ENCODE assay signal across 8 cellular contexts in the genomic region with DNA sequence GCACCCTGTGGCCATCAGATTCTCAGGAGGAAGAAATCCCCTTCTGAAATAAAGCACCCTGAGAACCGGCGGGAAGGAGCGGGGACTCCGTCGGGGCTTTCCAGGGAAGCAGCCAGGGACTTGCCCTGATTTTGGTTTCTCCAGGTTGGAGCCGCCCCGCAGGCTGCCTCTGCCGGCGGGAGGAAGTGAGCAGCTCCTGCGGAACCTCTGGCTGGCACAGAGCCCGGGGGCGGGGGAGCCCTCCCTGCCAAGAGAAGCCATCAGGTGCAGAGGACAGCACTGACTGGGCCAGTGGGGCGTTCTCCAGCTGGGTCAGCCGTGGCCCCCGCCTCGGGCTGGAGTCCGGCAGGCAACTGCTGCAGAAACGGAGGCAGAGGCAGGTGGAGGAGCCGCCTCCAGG. TPM values are rescaled to one million over a fixed set of nuclear protein-coding genes. Genes with fewer than 3 reads are reported as not detected.
A peak's percentile ranks its signal among the peaks of the same experiment; 100 is the strongest.
DNase-seq lines count a peak whose midpoint lies in the region; ATAC-seq and TF ChIP-seq lines count a peak whose summit lies in the region.
"Not testable (repeated sequence)": the region's sequence is repeated elsewhere in the genome, so short reads cannot be mapped to it uniquely, and the experiment has no call there.

No MANE protein-coding gene starts in this region.

- TF ChIP-seq EP300 in upper lobe of left lung (IDR thresholded peaks at IDR 0.05) = not testable (repeated sequence)

- TF ChIP-seq CTCF in GM23338 (conservative IDR thresholded peaks at IDR 0.05; ENCODE audit: low read depth in 2 of 2); foreskin keratinocyte (conservative IDR thresholded peaks at IDR 0.05); right lobe of liver (IDR thresholded peaks at IDR 0.05); omental fat pad (IDR thresholded peaks at IDR 0.05); upper lobe of left lung (IDR thresholded peaks at IDR 0.05): not testable (repeated sequence)

- H3K27ac ChIP-seq in GM23338 (ENCODE audit: low read depth); foreskin keratinocyte; right lobe of liver; upper lobe of left lung: not testable (repeated sequence)

- H3K4me3 ChIP-seq in GM23338, right lobe of liver, upper lobe of left lung: not testable (repeated sequence)

- CTCF ChIA-PET in T-cell (lab: Charles Lee) = not testable (repeated sequence)

- not testable (repeated sequence) for H3K27me3 Mint-ChIP-seq in GM23338 (ENCODE audit: insufficient read depth, low read depth, poor library complexity); T-cell

- not testable (repeated sequence) for DNase-seq in GM23338 (ENCODE audit: low spot score); T-cell; activated naive CD4-positive, alpha-beta T cell treated with anti-CD3 and anti-CD28 coated beads, Interleukin-2, amount 50 U/mL, for 72 hours (ENCODE audit: low spot score in 2 of 2); foreskin keratinocyte; left ventricle myocardium superior; right lobe of liver; omental fat pad (ENCODE audit: low spot score); upper lobe of left lung

- intact Hi-C loops in left ventricle myocardium superior (cut with micrococcal nuclease); right lobe of liver (cut with DNase I): not testable (repeated sequence)

- H3K36me3 Mint-ChIP-seq in GM23338 (ENCODE audit: low read depth); T-cell; activated naive CD4-positive, alpha-beta T cell treated with anti-CD3 and anti-CD28 coated beads, Interleukin-2, amount 50 U/mL, for 72 hours: not testable (repeated sequence)

- H3K4me2 ChIP-seq in GM23338 = not testable (repeated sequence)

- H3K4me3 Mint-ChIP-seq in GM23338, T-cell: not testable (repeated sequence)

- H3K36me3 ChIP-seq in GM23338 (ENCODE audit: insufficient read depth); right lobe of liver; upper lobe of left lung: not testable (repeated sequence)

- H2AFZ ChIP-seq in GM23338 = not testable (repeated sequence)

- POLR2A ChIA-PET in T-cell (lab: Charles Lee) = not testable (repeated sequence)

- ATAC-seq in GM23338 (peak; percentile 56), T-cell (replicated peaks in 1 of 4) (peak; percentile 59 to 66 (median 64)), foreskin keratinocyte (peak; percentile 59), left ventricle myocardium superior (peak; percentile 70), right lobe of liver (peak; percentile 57 to 67 (median 61)), omental fat pad (ENCODE audit: low FRiP score) (peak; percentile 57), upper lobe of left lung (ENCODE audit: low FRiP score in 2 of 2) (peak; percentile 63 to 65)
- ATAC-seq in activated naive CD4-positive, alpha-beta T cell treated with anti-CD3 and anti-CD28 coated beads, Interleukin-2, amount 50 U/mL, for 72 hours = peak; percentile 41 to 79

- no CpG with 5 or more reads among the region's 19 CpGs for WGBS in right lobe of liver (ENCODE audit: insufficient coverage, low coverage, low lambda C conversion rate, missing lambda C conversion rate)
- WGBS in upper lobe of left lung, 2 donors = no CpG with 5 or more reads among the region's 19 CpGs

- not testable (repeated sequence) for H3K9me2 ChIP-seq in GM23338 (ENCODE audit: insufficient read depth)

- H3K27ac Mint-ChIP-seq in GM23338; T-cell; activated naive CD4-positive, alpha-beta T cell treated with anti-CD3 and anti-CD28 coated beads, Interleukin-2, amount 50 U/mL, for 72 hours: not testable (repeated sequence)

- H3K9me3 Mint-ChIP-seq in GM23338; T-cell; activated naive CD4-positive, alpha-beta T cell treated with anti-CD3 and anti-CD28 coated beads, Interleukin-2, amount 50 U/mL, for 72 hours: not testable (repeated sequence)

- H3K9me3 ChIP-seq in right lobe of liver, upper lobe of left lung: not testable (repeated sequence)

- not testable (repeated sequence) for H3K4me1 Mint-ChIP-seq in GM23338, T-cell

- not testable (repeated sequence) for H3K79me2 ChIP-seq in GM23338 (replicated peaks; ENCODE audit: insufficient read depth)

- not testable (repeated sequence) for H3F3A ChIP-seq in GM23338 (replicated peaks; ENCODE audit: low read depth)

- H3K4me1 ChIP-seq in GM23338 (ENCODE audit: insufficient read depth); foreskin keratinocyte; right lobe of liver; upper lobe of left lung: not testable (repeated sequence)

- H4K20me1 ChIP-seq in GM23338 (replicated peaks; ENCODE audit: insufficient read depth) = not testable (repeated sequence)

- H3K27me3 ChIP-seq in GM23338 (ENCODE audit: insufficient read depth); foreskin keratinocyte; right lobe of liver; upper lobe of left lung: not testable (repeated sequence)

- not testable (repeated sequence) for TF ChIP-seq POLR2A in right lobe of liver (IDR thresholded peaks at IDR 0.05); upper lobe of left lung (IDR thresholded peaks at IDR 0.05)

RNA-seq across cellular contexts. Expression of a gene that starts 39.3 kb away (rescaled TPM):
- total RNA-seq in GM23338 (2014; rRNA removed; shearing (Covaris generic)) = 43.4 and 58.4 TPM in 2 replicates
- polyA plus RNA-seq in GM23338 (2016; fragmentation: Nextera tagmentation; extraction: Ambion mirVana) (37.5 and 44.1 TPM in 2 replicates), foreskin keratinocyte (5.0 and 28.8 TPM in 2 replicates)
- total RNA-seq in T-cell (10 to 100 TPM; 12.3 to 75.0 (median 21.1) TPM), foreskin keratinocyte (4.7 and 23.2 TPM in 2 replicates), left ventricle myocardium superior (141 TPM), right lobe of liver (10 to 100 TPM in 3 of 6 experiments, 1 to 10 TPM in 3; 5.8 to 83.8 (median 11.1) TPM), omental fat pad (10 to 100 TPM in 3 of 4 donors, 1 to 10 TPM in 1; 8.7 to 50.8 (median 15.2) TPM), upper lobe of left lung (10 to 100 TPM in 3 of 6 donors, 1 to 10 TPM in 3; 4.9 to 51.7 (median 10.2) TPM)
- total RNA-seq in activated naive CD4-positive, alpha-beta T cell treated with anti-CD3 and anti-CD28 coated beads, Interleukin-2, amount 50 U/mL, for 72 hours = 10 to 100 TPM; 35.3 to 76.8 TPM
